13 cellular contexts compared by ENCODE assay signal in genomic region chr6:111265842-111266241, GRCh38.
"Had no signal": no experiment of that assay in that cellular context is flagged by ENCODE, and none has a peak within 500 bp of the region (broad histone marks: within the 10 kb centered on the region; RNA-seq: fewer than 3 reads in every experiment).

No MANE protein-coding gene starts in this region.

- ATAC-seq: left colon; natural killer cell; right cardiac atrium; stimulated activated effector memory CD8-positive, alpha-beta T cell treated with anti-CD3 and anti-CD28 coated beads, Interleukin-12 subunit alpha, Interleukin-12 subunit beta, amount 100 ng/mL, for 72 hours; T-cell had no signal

- H3K36me3 ChIP-seq: breast epithelium had no signal

- H3K27ac ChIP-seq: breast epithelium, tibial artery, vagina had no signal

- DNase-seq: activated effector memory CD4-positive, alpha-beta T cell treated with Interleukin-2 at 50 U/mL for 16 hours; activated T-cell treated with anti-CD3 and anti-CD28 coated beads, Interleukin-2, amount 50 U/mL, for 24 hours; amniotic stem cell; left colon; natural killer cell; posterior cingulate gyrus; right cardiac atrium; small intestine; T-cell; tibial artery had no signal

- H3K4me3 ChIP-seq: breast epithelium, tibial artery, vagina had no signal

- H3K27me3 ChIP-seq: breast epithelium, tibial artery, vagina had no signal

- H3K4me1 ChIP-seq: breast epithelium had no signal

- H3K9me3 ChIP-seq: breast epithelium, tibial artery, vagina had no signal
